Comparison of ENCODE assay signal across 25 cellular contexts in the genomic region with DNA sequence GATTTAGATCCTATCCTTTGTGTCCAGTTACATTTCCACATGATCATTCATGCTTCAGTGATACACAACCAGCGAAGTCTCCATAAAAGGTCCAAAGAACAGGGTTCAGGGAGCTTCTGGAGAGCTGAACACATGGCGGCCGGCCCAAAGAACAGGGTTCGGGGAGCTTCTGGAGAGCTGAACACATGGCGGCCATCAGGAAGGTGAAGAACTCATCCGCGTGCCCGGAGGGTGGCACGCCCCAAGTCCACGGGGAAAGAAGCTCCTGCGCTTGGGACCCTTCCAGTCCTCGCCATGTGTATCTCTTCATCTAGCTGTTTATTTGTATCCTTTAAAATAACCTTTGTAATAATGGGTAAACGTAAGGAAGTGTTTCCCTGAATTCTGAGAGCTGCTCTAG.
DNase-seq lines count a peak whose midpoint lies in the region; ATAC-seq, FAIRE-seq and TF ChIP-seq lines count a peak whose summit lies in the region.
"Had no signal": no experiment of that assay in that cellular context is flagged by ENCODE, and none has a peak within 500 bp of the region (broad histone marks: within the 10 kb centered on the region; RNA-seq: fewer than 3 reads in every experiment).

No MANE protein-coding gene starts in this region.

- peak overlapping the region; percentile 21; the same call in 1 of the 3 replicates for H3K4me2 ChIP-seq in A549
- H3K4me2 ChIP-seq in astrocyte (ENCODE audit: low read length): peak overlapping the region; percentile 1
- no peak overlapping the region for H3K4me2 ChIP-seq in hepatocyte
- H3K4me2 ChIP-seq in osteoblast (ENCODE audit: insufficient read depth, low read length): no peak overlapping the region
- H3K4me2 ChIP-seq: PC-9 had no signal

- no peaks in the 10 kb centered on the region for H3K9me2 ChIP-seq in hepatocyte (replicated peaks; ENCODE audit: insufficient read depth)

- H3K9ac ChIP-seq in astrocyte (ENCODE audit: low read length): peak overlapping the region; percentile 2

- peaks cover 1% of the 10 kb centered on the region for H3K9me3 Mint-ChIP-seq in astrocyte (ENCODE audit: unreplicated experiment)

- no peaks in the 10 kb centered on the region for H3K27me3 Mint-ChIP-seq in astrocyte (ENCODE audit: low read depth, unreplicated experiment)
- H3K27me3 Mint-ChIP-seq: CD8-positive, alpha-beta memory T cell had no signal

- no peaks in the 10 kb centered on the region for H4K20me1 ChIP-seq in astrocyte (ENCODE audit: insufficient read depth, low read length)
- no peaks in the 10 kb centered on the region for H4K20me1 ChIP-seq in hepatocyte (ENCODE audit: insufficient read depth, poor library complexity, severe bottlenecking)
- H4K20me1 ChIP-seq in osteoblast (ENCODE audit: insufficient read depth, low read length): no peaks in the 10 kb centered on the region

- TF ChIP-seq POLR2A in A549 (IDR thresholded peaks at IDR 0.05; ENCODE audit: low read length): no peak

- TF ChIP-seq CTCF in A549 (IDR thresholded peaks at IDR 0.05) (no peak), astrocyte (IDR thresholded peaks at IDR 0.05; ENCODE audit: insufficient read depth, low read depth, low read length) (no peak), hepatocyte (IDR thresholded peaks at IDR 0.05; ENCODE audit: poor library complexity) (no peak), osteoblast (IDR thresholded peaks at IDR 0.05; ENCODE audit: extremely low read depth, low read depth, low read length) (no peak)

- H3K27me3 ChIP-seq in astrocyte (ENCODE audit: insufficient read depth, low read length) (no peaks in the 10 kb centered on the region), hepatocyte (no peaks in the 10 kb centered on the region), osteoblast (ENCODE audit: insufficient read depth, low read length) (no peaks in the 10 kb centered on the region)

- no peak for TF ChIP-seq RAD21 in A549 (conservative IDR thresholded peaks at IDR 0.05 in 1 of 2, IDR thresholded peaks at IDR 0.05 in 1 of 2)

- peak overlapping the region; percentile 77 to 81 for H3K27ac ChIP-seq in A549
- peak overlapping the region; percentile 63 for H3K27ac ChIP-seq in astrocyte (ENCODE audit: low read depth, low read length)
- peak overlapping the region; percentile 3 for H3K27ac ChIP-seq in hepatocyte
- no peak overlapping the region for H3K27ac ChIP-seq in osteoblast (ENCODE audit: low read depth, low read length)
- H3K27ac ChIP-seq: C4-2B, PC-9 had no signal

- 94% methylated on average over 13 of the region's 13 CpGs for WGBS in A549 (ENCODE audit: missing lambda C conversion rate)
- 97% methylated on average over 13 of the region's 13 CpGs for WGBS in hepatocyte (ENCODE audit: low lambda C conversion rate, missing lambda C conversion rate)

- H3K4me1 Mint-ChIP-seq in astrocyte (ENCODE audit: low read depth, unreplicated experiment): peaks cover 37% of the 10 kb centered on the region
- H3K4me1 Mint-ChIP-seq: CD8-positive, alpha-beta memory T cell had no signal

- H3K36me3 Mint-ChIP-seq in astrocyte (ENCODE audit: low read depth, unreplicated experiment): no peaks in the 10 kb centered on the region
- H3K36me3 Mint-ChIP-seq: CD8-positive, alpha-beta memory T cell had no signal

- no peak for DNase-seq in A549 (ENCODE audit: low read depth in 1 of 2, low spot score in 1 of 2)
- DNase-seq in astrocyte (ENCODE audit: low read depth): no peak
- DNase-seq in hepatocyte (ENCODE audit: low spot score): no peak
- no peak for DNase-seq in osteoblast (ENCODE audit: insufficient read length, low spot score, missing footprints)
- no peak for DNase-seq in NCI-H146 (lab: John Stamatoyannopoulos, UW)
- DNase-seq: Calu3; CD8-positive, alpha-beta memory T cell; DMS153; NCI-H1092; NCI-H1436; NCI-H2029; NCI-H226; NCI-H510A treated with DMSO at 0.1 percent for 48 hours; NCI-H748 treated with DMSO at 0.1 percent for 48 hours; PC-9; RPMI8226; SIG-M5 had no signal

- H3K9me3 ChIP-seq in A549 (0 out of 3 replicates have a peak, but pooled peaks cover 6% of the 10 kb centered on the region), astrocyte (ENCODE audit: insufficient read depth, low read depth, low read length) (no peaks in the 10 kb centered on the region), hepatocyte (ENCODE audit: low read depth) (no peaks in the 10 kb centered on the region), osteoblast (ENCODE audit: low read depth, low read length) (no peaks in the 10 kb centered on the region)

- H2AFZ ChIP-seq in astrocyte (ENCODE audit: low read depth, low read length) (no peak overlapping the region), hepatocyte (no peak overlapping the region), osteoblast (ENCODE audit: low read length) (peak overlapping the region; percentile 67)
- H2AFZ ChIP-seq: PC-9 had no signal

- FAIRE-seq in A549 (lab: Jason Lieb, UNC) (no peak), astrocyte (lab: Jason Lieb, UNC) (no peak)
- FAIRE-seq: GM12891, H1, K562 had no signal

- no peaks in the 10 kb centered on the region for H3K36me3 ChIP-seq in astrocyte (ENCODE audit: insufficient read depth, low read length)
- H3K36me3 ChIP-seq in hepatocyte (replicated peaks; ENCODE audit: insufficient read depth, low read depth): no peaks in the 10 kb centered on the region
- no peaks in the 10 kb centered on the region for H3K36me3 ChIP-seq in osteoblast (ENCODE audit: insufficient read depth, low read length)

- H3K79me2 ChIP-seq in astrocyte (ENCODE audit: insufficient read depth, low read length) (no peaks in the 10 kb centered on the region), hepatocyte (no peaks in the 10 kb centered on the region), osteoblast (ENCODE audit: insufficient read depth, low read length) (no peaks in the 10 kb centered on the region)

- peaks cover 60% of the 10 kb centered on the region for H3K4me1 ChIP-seq in A549
- H3K4me1 ChIP-seq in astrocyte (ENCODE audit: insufficient read depth, low read length): peaks cover 18% of the 10 kb centered on the region
- no peaks in the 10 kb centered on the region for H3K4me1 ChIP-seq in hepatocyte (ENCODE audit: insufficient read depth)
- peaks cover 13% of the 10 kb centered on the region for H3K4me1 ChIP-seq in osteoblast (ENCODE audit: insufficient read depth, low read length)

- H3K27ac Mint-ChIP-seq in astrocyte (ENCODE audit: unreplicated experiment): peak overlapping the region; percentile 94
- H3K27ac Mint-ChIP-seq: CD8-positive, alpha-beta memory T cell had no signal

- H3K4me3 ChIP-seq in A549 (no peak overlapping the region), astrocyte (ENCODE audit: insufficient read depth, low read depth, low read length) (no peak overlapping the region), hepatocyte (no peak overlapping the region), osteoblast (ENCODE audit: insufficient read depth, low read length) (no peak overlapping the region)
- H3K4me3 ChIP-seq: K562, PC-9 had no signal

- no peak for ATAC-seq in A549
- no peak for ATAC-seq in HG02623 (IDR thresholded peaks at IDR 0.05; ENCODE audit: unreplicated experiment)
- no peak for ATAC-seq in HG03354 (IDR thresholded peaks at IDR 0.05; ENCODE audit: poor library complexity, severe bottlenecking, unreplicated experiment)
- ATAC-seq in activated CD4-positive, CD25-positive, alpha-beta regulatory T cell treated with anti-CD3 and anti-CD28 coated beads, Interleukin-2, amount 50 U/mL, for 24 hours: no peak
- ATAC-seq: HCT116, K562 had no signal

- TF ChIP-seq EP300 in A549 (IDR thresholded peaks at IDR 0.05): no peak

- POLR2A ChIA-PET in A549 (lab: Yijun Ruan, JAX): no interaction called here

- no peak overlapping the region for H3K4me3 Mint-ChIP-seq in astrocyte (ENCODE audit: unreplicated experiment)
- H3K4me3 Mint-ChIP-seq: CD8-positive, alpha-beta memory T cell had no signal

- CTCF ChIA-PET in A549 (lab: Yijun Ruan, JAX): interaction anchor here (1.0 to 6.6 kb wide), 3 partner anchors 14 to 91 kb away, joined by 3 to 30 read pairs (median 3); a partner anchor contains a TSS

TF ChIP-seq in A549, 52 proteins besides CTCF, POLR2A, EP300 and RAD21 (continues in another document):
- TF ChIP-seq FOSB (CRISPR knock-in tag; IDR thresholded peaks at IDR 0.05) (no peak), HOXB5 (CRISPR knock-in tag; IDR thresholded peaks at IDR 0.05) (no peak), RCOR1 (IDR thresholded peaks at IDR 0.05; ENCODE audit: low read depth, low read length) (no peak), SREBF2 (IDR thresholded peaks at IDR 0.05) (no peak), EHF (CRISPR knock-in tag; IDR thresholded peaks at IDR 0.05) (no peak), EHMT2 (IDR thresholded peaks at IDR 0.05; ENCODE audit: low read depth) (no peak), FOSL2 (IDR thresholded peaks at IDR 0.05) (no peak), FOSL2 (CRISPR knock-in tag; IDR thresholded peaks at IDR 0.05) (no peak), CBX2 (IDR thresholded peaks at IDR 0.05; ENCODE audit: borderline replicate concordance, low read depth) (no peak), CEBPB (IDR thresholded peaks at IDR 0.05) (no peak), GATA3 (IDR thresholded peaks at IDR 0.05; ENCODE audit: borderline replicate concordance) (no peak), ZNF302 (CRISPR knock-in tag; IDR thresholded peaks at IDR 0.05) (no peak)
- TF ChIP-seq, protein P1, sequence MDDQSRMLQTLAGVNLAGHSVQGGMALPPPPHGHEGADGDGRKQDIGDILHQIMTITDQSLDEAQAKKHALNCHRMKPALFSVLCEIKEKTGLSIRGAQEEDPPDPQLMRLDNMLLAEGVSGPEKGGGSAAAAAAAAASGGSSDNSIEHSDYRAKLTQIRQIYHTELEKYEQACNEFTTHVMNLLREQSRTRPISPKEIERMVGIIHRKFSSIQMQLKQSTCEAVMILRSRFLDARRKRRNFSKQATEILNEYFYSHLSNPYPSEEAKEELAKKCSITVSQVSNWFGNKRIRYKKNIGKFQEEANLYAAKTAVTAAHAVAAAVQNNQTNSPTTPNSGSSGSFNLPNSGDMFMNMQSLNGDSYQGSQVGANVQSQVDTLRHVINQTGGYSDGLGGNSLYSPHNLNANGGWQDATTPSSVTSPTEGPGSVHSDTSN (IDR thresholded peaks at IDR 0.05): no peak
- TF ChIP-seq, protein P2, sequence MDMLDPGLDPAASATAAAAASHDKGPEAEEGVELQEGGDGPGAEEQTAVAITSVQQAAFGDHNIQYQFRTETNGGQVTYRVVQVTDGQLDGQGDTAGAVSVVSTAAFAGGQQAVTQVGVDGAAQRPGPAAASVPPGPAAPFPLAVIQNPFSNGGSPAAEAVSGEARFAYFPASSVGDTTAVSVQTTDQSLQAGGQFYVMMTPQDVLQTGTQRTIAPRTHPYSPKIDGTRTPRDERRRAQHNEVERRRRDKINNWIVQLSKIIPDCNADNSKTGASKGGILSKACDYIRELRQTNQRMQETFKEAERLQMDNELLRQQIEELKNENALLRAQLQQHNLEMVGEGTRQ (IDR thresholded peaks at IDR 0.05): no peak

Comparison
In these comparisons a context has a peak if more than half of its experiments do, and no peak if none do; other contexts are left out.
1. H3K4me2 ChIP-seq: peak in A549 (single experiment) and astrocyte (single experiment); none in hepatocyte (single experiment) and osteoblast (single experiment).